ENCODE assay signal across 1 cellular context in genomic region chr17:81246679-81247338, GRCh38.
TF ChIP-seq lines count a peak whose summit lies in the region.

No MANE protein-coding gene starts in this region.

TF ChIP-seq in K562, 482 proteins besides CTCF, POLR2A, EP300 and RAD21:
- no peak for TF ChIP-seq ZNF592 (IDR thresholded peaks at IDR 0.05)
- peak; percentile 69 for TF ChIP-seq POLR2G (IDR thresholded peaks at IDR 0.05; ENCODE audit: low read depth, low read length)
- TF ChIP-seq RBFOX2 (IDR thresholded peaks at IDR 0.05; ENCODE audit: low read depth, low read length), result peak; percentile 21; the same call in 1 of the 2 replicates
TF ChIP-seq in K562: peak in this region for 2.
